Comparison of ENCODE assay signal across 13 cellular contexts in genomic region chr3:50157821-50158556, GRCh38. TPM values are rescaled to one million over a fixed set of nuclear protein-coding genes. Genes with fewer than 3 reads are reported as not detected.
DNase-seq lines count a peak whose midpoint lies in the region; ATAC-seq and TF ChIP-seq lines count a peak whose summit lies in the region.
"Had no signal": no experiment of that assay in that cellular context is flagged by ENCODE, and none has a peak within 500 bp of the region (broad histone marks: within the 10 kb centered on the region; RNA-seq: fewer than 3 reads in every experiment).

No MANE protein-coding gene starts in this region.

- peak overlapping the region in 10 of 11 experiments; percentile 93 to 100 (median 99); a peak in 20 of 22 replicates for H3K4me2 ChIP-seq in BLaER1 treated with 17β-estradiol and CSF1 and Interleukin-3, amounts not matched to agents 10 nM and 100 nM

- peaks cover 8% of the 10 kb centered on the region for H3K36me3 Mint-ChIP-seq in endothelial cell (ENCODE audit: low read depth, unreplicated experiment)
- no peaks in the 10 kb centered on the region for H3K36me3 Mint-ChIP-seq in activated T-cell treated with anti-CD3 and anti-CD28 coated beads, Interleukin-2, amount 50 U/mL, for 4 hours (ENCODE audit: insufficient read depth)
- H3K36me3 Mint-ChIP-seq: CD4-positive, CD25-positive, alpha-beta regulatory T cell; memory B cell; stimulated activated naive B cell treated with anti-CD40 and anti-IgM and Interleukin-4, amounts not matched to agents 10 μg/mL and 1 μg/mL and 100 μg/mL, for 72 hours had no signal

- ATAC-seq in omental fat pad (ENCODE audit: low FRiP score) (peak; percentile 19), GM21717 (IDR thresholded peaks at IDR 0.05; ENCODE audit: unreplicated experiment) (no peak)
- no peak for ATAC-seq in activated T-cell treated with anti-CD3 and anti-CD28 coated beads, Interleukin-2, amount 50 U/mL, for 4 hours
- ATAC-seq: activated CD8-positive, alpha-beta T cell treated with anti-CD3 and anti-CD28 coated beads, Interleukin-2, amount 10 ng/mL, durations not matched to agents 7 days and 5 days; stimulated activated naive B cell treated with anti-CD40 and anti-IgM and Interleukin-4, amounts not matched to agents 10 μg/mL and 1 μg/mL and 100 μg/mL, for 72 hours had no signal

- H3K4me3 Mint-ChIP-seq in endothelial cell (ENCODE audit: unreplicated experiment), result peak overlapping the region; percentile 80
- no peak overlapping the region for H3K4me3 Mint-ChIP-seq in activated T-cell treated with anti-CD3 and anti-CD28 coated beads, Interleukin-2, amount 50 U/mL, for 4 hours
- H3K4me3 Mint-ChIP-seq: activated CD8-positive, alpha-beta T cell treated with anti-CD3 and anti-CD28 coated beads, Interleukin-2, amount 10 ng/mL, durations not matched to agents 7 days and 5 days; memory B cell; stimulated activated naive B cell treated with anti-CD40 and anti-IgM and Interleukin-4, amounts not matched to agents 10 μg/mL and 1 μg/mL and 100 μg/mL, for 72 hours had no signal

- peak overlapping the region in 3 of 10 experiments; percentile 75 to 86 (median 78); a peak in 3 of 20 replicates for H3K4me3 ChIP-seq in BLaER1 treated with 17β-estradiol and CSF1 and Interleukin-3, amounts not matched to agents 10 nM and 100 nM

- H3K9me3 Mint-ChIP-seq in endothelial cell (ENCODE audit: unreplicated experiment), result no peaks in the 10 kb centered on the region
- H3K9me3 Mint-ChIP-seq in activated T-cell treated with anti-CD3 and anti-CD28 coated beads, Interleukin-2, amount 50 U/mL, for 4 hours, result no peaks in the 10 kb centered on the region
- H3K9me3 Mint-ChIP-seq: memory B cell; stimulated activated naive B cell treated with anti-CD40 and anti-IgM and Interleukin-4, amounts not matched to agents 10 μg/mL and 1 μg/mL and 100 μg/mL, for 72 hours had no signal

- peak overlapping the region in 6 of 11 experiments; percentile 4 to 83 (median 31); a peak in 9 of 22 replicates for H3K27ac ChIP-seq in BLaER1 treated with 17β-estradiol and CSF1 and Interleukin-3, amounts not matched to agents 10 nM and 100 nM

- peaks cover 27 to 88% (median 84%) of the 10 kb centered on the region in 10 experiments for H3K4me1 ChIP-seq in BLaER1 treated with 17β-estradiol and CSF1 and Interleukin-3, amounts not matched to agents 10 nM and 100 nM

- H3K27me3 ChIP-seq in BLaER1 treated with 17β-estradiol and CSF1 and Interleukin-3, amounts not matched to agents 10 nM and 100 nM, result peaks cover 7 to 28% (median 15%) of the 10 kb centered on the region in 11 experiments; a peak in 20 of 22 replicates

- peaks cover 0 to 52% (median 18%) of the 10 kb centered on the region in 11 experiments; a peak in 13 of 22 replicates for H4K20me1 ChIP-seq in BLaER1 treated with 17β-estradiol and CSF1 and Interleukin-3, amounts not matched to agents 10 nM and 100 nM

- H3K27ac Mint-ChIP-seq in endothelial cell (ENCODE audit: unreplicated experiment), result no peak overlapping the region
- H3K27ac Mint-ChIP-seq: activated CD8-positive, alpha-beta T cell treated with anti-CD3 and anti-CD28 coated beads, Interleukin-2, amount 10 ng/mL, durations not matched to agents 7 days and 5 days; CD4-positive, CD25-positive, alpha-beta regulatory T cell; memory B cell; stimulated activated naive B cell treated with anti-CD40 and anti-IgM and Interleukin-4, amounts not matched to agents 10 μg/mL and 1 μg/mL and 100 μg/mL, for 72 hours had no signal

- peak overlapping the region in 7 of 11 experiments; percentile 4 to 90 (median 88); a peak in 9 of 22 replicates for H3K9ac ChIP-seq in BLaER1 treated with 17β-estradiol and CSF1 and Interleukin-3, amounts not matched to agents 10 nM and 100 nM

- no peaks in the 10 kb centered on the region for H3K9me3 ChIP-seq in BLaER1 treated with 17β-estradiol and CSF1 and Interleukin-3, amounts not matched to agents 10 nM and 100 nM (replicated peaks in 1 of 11)

- H3K27me3 Mint-ChIP-seq in endothelial cell (ENCODE audit: unreplicated experiment), result peaks cover 16% of the 10 kb centered on the region
- H3K27me3 Mint-ChIP-seq in activated T-cell treated with anti-CD3 and anti-CD28 coated beads, Interleukin-2, amount 50 U/mL, for 4 hours (ENCODE audit: low read depth), result peaks cover 32% of the 10 kb centered on the region

- H3K4me1 Mint-ChIP-seq in endothelial cell (ENCODE audit: unreplicated experiment), result peaks cover 43% of the 10 kb centered on the region
- peaks cover 8% of the 10 kb centered on the region for H3K4me1 Mint-ChIP-seq in activated T-cell treated with anti-CD3 and anti-CD28 coated beads, Interleukin-2, amount 50 U/mL, for 4 hours (ENCODE audit: low read depth)

- DNase-seq in NCI-H2171 treated with DMSO at 0.1 percent for 48 hours (lab: John Stamatoyannopoulos, UW) (peak; percentile 79), endothelial cell (ENCODE audit: low spot score) (no peak), omental fat pad (ENCODE audit: low spot score) (no peak), NCI-H226 (no peak), occipital lobe (lab: John Stamatoyannopoulos, UW) (no peak)
- no peak for DNase-seq in activated T-cell treated with anti-CD3 and anti-CD28 coated beads, Interleukin-2, amount 50 U/mL, for 4 hours
- DNase-seq: activated CD8-positive, alpha-beta T cell treated with anti-CD3 and anti-CD28 coated beads, Interleukin-2, amount 10 ng/mL, durations not matched to agents 7 days and 5 days; CD4-positive, CD25-positive, alpha-beta regulatory T cell; NCI-H345; stimulated activated naive B cell treated with anti-CD40 and anti-IgM and Interleukin-4, amounts not matched to agents 10 μg/mL and 1 μg/mL and 100 μg/mL, for 72 hours had no signal

- peaks cover 0 to 31% (median 15%) of the 10 kb centered on the region in 11 experiments; a peak in 10 of 22 replicates for H3K36me3 ChIP-seq in BLaER1 treated with 17β-estradiol and CSF1 and Interleukin-3, amounts not matched to agents 10 nM and 100 nM

- TF ChIP-seq CTCF in endothelial cell (IDR thresholded peaks at IDR 0.05; ENCODE audit: unreplicated experiment) (no peak), omental fat pad (IDR thresholded peaks at IDR 0.05) (no peak)

RNA-seq across cellular contexts. Expression of gene SEMA3F, which starts 2.9 kb away (rescaled TPM):
- total RNA-seq in endothelial cell (ENCODE audit: unreplicated experiment), result 21.3 TPM
- 10 to 100 TPM; 18.3 to 46.2 (median 33.8) TPM for total RNA-seq in omental fat pad
- total RNA-seq in occipital lobe, result 5.8 TPM
- total RNA-seq in activated T-cell treated with anti-CD3 and anti-CD28 coated beads, Interleukin-2, amount 50 U/mL, for 4 hours, result under 1 TPM; 0.19 to 0.24 (median 0.23) TPM
- total RNA-seq: activated CD8-positive, alpha-beta T cell treated with anti-CD3 and anti-CD28 coated beads, Interleukin-2, amount 10 ng/mL, durations not matched to agents 7 days and 5 days had no signal

RNA-seq across cellular contexts. Expression of gene GNAT1, which starts 33.4 kb away (rescaled TPM):
- total RNA-seq in endothelial cell (ENCODE audit: unreplicated experiment) (0.59 TPM), omental fat pad (1 to 10 TPM in 1 of 4 donors, not detected in 3; 1.3 TPM), occipital lobe (not detected)
- not detected for total RNA-seq in activated T-cell treated with anti-CD3 and anti-CD28 coated beads, Interleukin-2, amount 50 U/mL, for 4 hours
- total RNA-seq: activated CD8-positive, alpha-beta T cell treated with anti-CD3 and anti-CD28 coated beads, Interleukin-2, amount 10 ng/mL, durations not matched to agents 7 days and 5 days; CD4-positive, CD25-positive, alpha-beta regulatory T cell had no signal

RNA-seq across cellular contexts. Expression of gene SLC38A3, which starts 47.1 kb away (rescaled TPM):
- 0.56 TPM for total RNA-seq in endothelial cell (ENCODE audit: unreplicated experiment)
- total RNA-seq in omental fat pad, result 1 to 10 TPM in 1 of 4 donors, under 1 TPM in 2, not detected in 1; 0.56 to 1.5 (median 0.84) TPM
- 5.0 TPM for total RNA-seq in occipital lobe
- total RNA-seq in activated T-cell treated with anti-CD3 and anti-CD28 coated beads, Interleukin-2, amount 50 U/mL, for 4 hours, result under 1 TPM in 2 of 3 donors, not detected in 1; 0.08 to 0.52 TPM
- total RNA-seq: activated CD8-positive, alpha-beta T cell treated with anti-CD3 and anti-CD28 coated beads, Interleukin-2, amount 10 ng/mL, durations not matched to agents 7 days and 5 days; CD4-positive, CD25-positive, alpha-beta regulatory T cell had no signal
